Comparison of ENCODE assay signal across 1 cellular context in genomic region chr6:22249646-22250045, GRCh38.
TF ChIP-seq lines count a peak whose summit lies in the region.

No MANE protein-coding gene starts in this region.

TF ChIP-seq in IMR-90, 13 proteins besides CTCF, POLR2A, EP300 and RAD21:
- TF ChIP-seq RFX5 (IDR thresholded peaks at IDR 0.05; ENCODE audit: low read depth, low read length), result no peak
- no peak for TF ChIP-seq FOS (IDR thresholded peaks at IDR 0.05; ENCODE audit: low read depth, low read length)
- TF ChIP-seq MAFK (IDR thresholded peaks at IDR 0.05; ENCODE audit: low read depth, low read length), result no peak
- no peak for TF ChIP-seq MXI1 (IDR thresholded peaks at IDR 0.05; ENCODE audit: borderline replicate concordance, low read depth, low read length)
- TF ChIP-seq CEBPB (IDR thresholded peaks at IDR 0.05; ENCODE audit: low read depth, low read length), result no peak
- no peak for TF ChIP-seq RCOR1 (IDR thresholded peaks at IDR 0.05; ENCODE audit: insufficient replicate concordance, low read length)
- no peak for TF ChIP-seq USF2 (IDR thresholded peaks at IDR 0.05; ENCODE audit: low read depth, low read length)
- no peak for TF ChIP-seq ELK1 (IDR thresholded peaks at IDR 0.05; ENCODE audit: borderline replicate concordance, low read depth, low read length)
- no peak for TF ChIP-seq MAZ (IDR thresholded peaks at IDR 0.05; ENCODE audit: borderline replicate concordance, low read depth, low read length)
- TF ChIP-seq CHD1 (IDR thresholded peaks at IDR 0.05; ENCODE audit: low read depth, low read length), result no peak
- no peak for TF ChIP-seq NFE2L2 (IDR thresholded peaks at IDR 0.05; ENCODE audit: low read depth, low read length)
- TF ChIP-seq BHLHE40 (IDR thresholded peaks at IDR 0.05; ENCODE audit: low read depth, low read length), result no peak
- TF ChIP-seq SMC3 (IDR thresholded peaks at IDR 0.05; ENCODE audit: low read depth, low read length), result no peak
TF ChIP-seq in IMR-90: peak in this region for 0.
